In genomic region chr1:154974808-154975408, GRCh38 we compare ENCODE assay signal across 1 cellular context.
TF ChIP-seq lines count a peak whose summit lies in the region.

No MANE protein-coding gene starts in this region.

TF ChIP-seq in HepG2, 621 proteins besides CTCF, POLR2A, EP300 and RAD21 (continued from another document):
- TF ChIP-seq REST (IDR thresholded peaks at IDR 0.05; ENCODE audit: borderline replicate concordance in 1 of 2, low read depth in 1 of 2, low read length in 2 of 2) (0 out of 4 replicates have a peak, but pooled peaks of 1 of the 2 experiments have one; percentile 37), ZNF710 (CRISPR knock-in tag; IDR thresholded peaks at IDR 0.05; ENCODE audit: borderline replicate concordance) (0 out of 2 replicates have a peak, but pooled peaks have one; percentile 63), ARID5B (CRISPR knock-in tag; IDR thresholded peaks at IDR 0.05) (peak; percentile 35), MXD1 (CRISPR knock-in tag; IDR thresholded peaks at IDR 0.05) (0 out of 2 replicates have a peak, but pooled peaks have one; percentile 5), ZNF264 (CRISPR knock-in tag; IDR thresholded peaks at IDR 0.05) (0 out of 2 replicates have a peak, but pooled peaks have one; percentile 17), ZSCAN9 (CRISPR knock-in tag; IDR thresholded peaks at IDR 0.05; ENCODE audit: borderline replicate concordance) (0 out of 2 replicates have a peak, but pooled peaks have one; percentile 18), ZFP82 (CRISPR knock-in tag; IDR thresholded peaks at IDR 0.05; ENCODE audit: borderline replicate concordance) (no peak), RFXAP (CRISPR knock-in tag; IDR thresholded peaks at IDR 0.05; ENCODE audit: borderline replicate concordance) (0 out of 2 replicates have a peak, but pooled peaks have one; percentile 13), MXI1 (IDR thresholded peaks at IDR 0.05; ENCODE audit: borderline replicate concordance, low read depth, low read length) (peak; percentile 4; the same call in 1 of the 3 replicates), ZNF510 (CRISPR knock-in tag; IDR thresholded peaks at IDR 0.05; ENCODE audit: low read depth) (peak; percentile 13; the same call in 1 of the 2 replicates), ZNF777 (CRISPR knock-in tag; IDR thresholded peaks at IDR 0.05) (peak; percentile 38; the same call in 1 of the 2 replicates), ATF7-NPFF (CRISPR knock-in tag; IDR thresholded peaks at IDR 0.05; ENCODE audit: low read depth) (no peak), ARHGAP35 (CRISPR knock-in tag; IDR thresholded peaks at IDR 0.05; ENCODE audit: borderline replicate concordance) (no peak), CHD4 (IDR thresholded peaks at IDR 0.05; ENCODE audit: borderline replicate concordance, low read length) (peak; percentile 44; the same call in 1 of the 2 replicates), AGO2 (optimal IDR thresholded peaks at IDR 0.05; ENCODE audit: low read depth, low read length) (peak; percentile 19), NRL (CRISPR knock-in tag; IDR thresholded peaks at IDR 0.05; ENCODE audit: borderline replicate concordance) (peak; percentile 62; the same call in 1 of the 2 replicates), ZNF605 (CRISPR knock-in tag; IDR thresholded peaks at IDR 0.05) (peak; percentile 55), SPEN (CRISPR knock-in tag; IDR thresholded peaks at IDR 0.05; ENCODE audit: low read depth) (0 out of 2 replicates have a peak, but pooled peaks have one; percentile 4)
- TF ChIP-seq, protein P1, sequence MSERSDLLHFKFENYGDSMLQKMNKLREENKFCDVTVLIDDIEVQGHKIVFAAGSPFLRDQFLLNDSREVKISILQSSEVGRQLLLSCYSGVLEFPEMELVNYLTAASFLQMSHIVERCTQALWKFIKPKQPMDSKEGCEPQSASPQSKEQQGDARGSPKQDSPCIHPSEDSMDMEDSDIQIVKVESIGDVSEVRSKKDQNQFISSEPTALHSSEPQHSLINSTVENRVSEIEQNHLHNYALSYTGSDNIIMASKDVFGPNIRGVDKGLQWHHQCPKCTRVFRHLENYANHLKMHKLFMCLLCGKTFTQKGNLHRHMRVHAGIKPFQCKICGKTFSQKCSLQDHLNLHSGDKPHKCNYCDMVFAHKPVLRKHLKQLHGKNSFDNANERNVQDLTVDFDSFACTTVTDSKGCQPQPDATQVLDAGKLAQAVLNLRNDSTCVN (CRISPR knock-in tag; IDR thresholded peaks at IDR 0.05; ENCODE audit: borderline replicate concordance), result peak; percentile 69; the same call in 1 of the 2 replicates
- TF ChIP-seq, protein P2, sequence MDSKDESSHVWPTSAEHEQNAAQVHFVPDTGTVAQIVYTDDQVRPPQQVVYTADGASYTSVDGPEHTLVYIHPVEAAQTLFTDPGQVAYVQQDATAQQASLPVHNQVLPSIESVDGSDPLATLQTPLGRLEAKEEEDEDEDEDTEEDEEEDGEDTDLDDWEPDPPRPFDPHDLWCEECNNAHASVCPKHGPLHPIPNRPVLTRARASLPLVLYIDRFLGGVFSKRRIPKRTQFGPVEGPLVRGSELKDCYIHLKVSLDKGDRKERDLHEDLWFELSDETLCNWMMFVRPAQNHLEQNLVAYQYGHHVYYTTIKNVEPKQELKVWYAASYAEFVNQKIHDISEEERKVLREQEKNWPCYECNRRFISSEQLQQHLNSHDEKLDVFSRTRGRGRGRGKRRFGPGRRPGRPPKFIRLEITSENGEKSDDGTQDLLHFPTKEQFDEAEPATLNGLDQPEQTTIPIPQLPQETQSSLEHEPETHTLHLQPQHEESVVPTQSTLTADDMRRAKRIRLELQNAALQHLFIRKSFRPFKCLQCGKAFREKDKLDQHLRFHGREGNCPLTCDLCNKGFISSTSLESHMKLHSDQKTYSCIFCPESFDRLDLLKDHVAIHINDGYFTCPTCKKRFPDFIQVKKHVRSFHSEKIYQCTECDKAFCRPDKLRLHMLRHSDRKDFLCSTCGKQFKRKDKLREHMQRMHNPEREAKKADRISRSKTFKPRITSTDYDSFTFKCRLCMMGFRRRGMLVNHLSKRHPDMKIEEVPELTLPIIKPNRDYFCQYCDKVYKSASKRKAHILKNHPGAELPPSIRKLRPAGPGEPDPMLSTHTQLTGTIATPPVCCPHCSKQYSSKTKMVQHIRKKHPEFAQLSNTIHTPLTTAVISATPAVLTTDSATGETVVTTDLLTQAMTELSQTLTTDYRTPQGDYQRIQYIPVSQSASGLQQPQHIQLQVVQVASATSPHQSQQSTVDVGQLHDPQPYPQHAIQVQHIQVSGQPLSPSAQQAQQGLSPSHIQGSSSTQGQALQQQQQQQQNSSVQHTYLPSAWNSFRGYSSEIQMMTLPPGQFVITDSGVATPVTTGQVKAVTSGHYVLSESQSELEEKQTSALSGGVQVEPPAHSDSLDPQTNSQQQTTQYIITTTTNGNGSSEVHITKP (CRISPR knock-in tag; IDR thresholded peaks at IDR 0.05; ENCODE audit: low read depth), result no peak; the same call in 1 of the 2 replicates
- TF ChIP-seq, protein P3, sequence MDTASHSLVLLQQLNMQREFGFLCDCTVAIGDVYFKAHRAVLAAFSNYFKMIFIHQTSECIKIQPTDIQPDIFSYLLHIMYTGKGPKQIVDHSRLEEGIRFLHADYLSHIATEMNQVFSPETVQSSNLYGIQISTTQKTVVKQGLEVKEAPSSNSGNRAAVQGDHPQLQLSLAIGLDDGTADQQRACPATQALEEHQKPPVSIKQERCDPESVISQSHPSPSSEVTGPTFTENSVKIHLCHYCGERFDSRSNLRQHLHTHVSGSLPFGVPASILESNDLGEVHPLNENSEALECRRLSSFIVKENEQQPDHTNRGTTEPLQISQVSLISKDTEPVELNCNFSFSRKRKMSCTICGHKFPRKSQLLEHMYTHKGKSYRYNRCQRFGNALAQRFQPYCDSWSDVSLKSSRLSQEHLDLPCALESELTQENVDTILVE (CRISPR knock-in tag; IDR thresholded peaks at IDR 0.05), result peak; percentile 84
